Comparison of ENCODE assay signal across 34 cellular contexts in the genomic region with DNA sequence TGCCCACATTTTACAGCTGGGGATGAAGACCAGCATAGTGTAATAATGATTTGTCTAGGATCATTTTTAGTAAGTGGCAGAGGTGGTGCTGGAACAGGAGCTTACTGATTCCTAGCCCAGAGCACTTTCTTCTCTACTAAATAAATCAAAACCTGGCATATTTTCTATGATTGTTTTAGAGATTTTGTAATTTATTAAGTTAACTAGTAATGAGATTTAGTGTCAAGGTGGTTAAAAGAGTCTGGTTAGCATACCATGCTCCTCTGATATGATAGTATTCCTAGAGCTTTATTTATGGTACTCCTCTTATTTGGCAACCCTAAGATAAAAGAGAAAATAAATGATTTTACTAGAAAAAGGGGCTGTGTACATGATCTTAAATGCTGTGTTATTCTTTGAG.
DNase-seq lines count a peak whose midpoint lies in the region; ATAC-seq and TF ChIP-seq lines count a peak whose summit lies in the region.
"Had no signal": no experiment of that assay in that cellular context is flagged by ENCODE, and none has a peak within 500 bp of the region (broad histone marks: within the 10 kb centered on the region; RNA-seq: fewer than 3 reads in every experiment).

No MANE protein-coding gene starts in this region.

- peaks cover 21% of the 10 kb centered on the region for H3K4me1 Mint-ChIP-seq in glutamatergic neuron (ENCODE audit: low read depth, unreplicated experiment)
- H3K4me1 Mint-ChIP-seq: B cell; CD14-positive monocyte; CD4-positive, alpha-beta memory T cell; CD4-positive, CD25-positive, alpha-beta regulatory T cell; CD8-positive, alpha-beta memory T cell had no signal

- no peak overlapping the region for H3K4me3 Mint-ChIP-seq in glutamatergic neuron (ENCODE audit: unreplicated experiment)
- H3K4me3 Mint-ChIP-seq: B cell; CD14-positive monocyte; CD4-positive, alpha-beta memory T cell; CD4-positive, alpha-beta T cell; CD4-positive, CD25-positive, alpha-beta regulatory T cell; CD8-positive, alpha-beta memory T cell; CD8-positive, alpha-beta T cell had no signal

- H3K9ac ChIP-seq in SK-N-SH (no peak overlapping the region), BLaER1 (no peak overlapping the region)
- H3K9ac ChIP-seq: BLaER1 treated with 17β-estradiol and CSF1 and Interleukin-3, amounts not matched to agents 10 nM and 100 nM had no signal

- no peak for TF ChIP-seq RAD21 in SK-N-SH (IDR thresholded peaks at IDR 0.05; ENCODE audit: low read length)

- no peak for ATAC-seq in SK-N-SH treated with all-trans-retinoic acid at 6 μM for 48 hours
- ATAC-seq: A549; CD8-positive, alpha-beta T cell had no signal

- peaks cover 2% of the 10 kb centered on the region for H3K27me3 Mint-ChIP-seq in glutamatergic neuron (ENCODE audit: unreplicated experiment)
- H3K27me3 Mint-ChIP-seq: B cell; CD4-positive, alpha-beta memory T cell; CD4-positive, alpha-beta T cell; CD8-positive, alpha-beta memory T cell had no signal

- no peak overlapping the region for H3K4me3 ChIP-seq in SK-N-SH (ENCODE audit: low read depth in 2 of 2, low read length in 1 of 2)
- no peak overlapping the region for H3K4me3 ChIP-seq in BLaER1
- H3K4me3 ChIP-seq: A549; BLaER1 treated with 17β-estradiol and CSF1 and Interleukin-3, amounts not matched to agents 10 nM and 100 nM had no signal

- POLR2A ChIA-PET in SK-N-SH (lab: Yijun Ruan, JAX), result interaction anchor here (1.0 to 3.1 kb wide), 13 partner anchors 9 to 1023 kb away, joined by 3 to 31 read pairs (median 10); partner anchors contain the start of gene ISL1

- TF ChIP-seq CTCF in SK-N-SH (IDR thresholded peaks at IDR 0.05) (no peak), glutamatergic neuron (IDR thresholded peaks at IDR 0.05; ENCODE audit: partially characterized antibody, unreplicated experiment) (no peak)

- H3K9me3 ChIP-seq in SK-N-SH (no peaks in the 10 kb centered on the region), BLaER1 (no peaks in the 10 kb centered on the region)
- H3K9me3 ChIP-seq: A549; BE2C; BLaER1 treated with 17β-estradiol and CSF1 and Interleukin-3, amounts not matched to agents 10 nM and 100 nM; Caco-2 had no signal

- CTCF ChIA-PET in SK-N-SH (lab: Yijun Ruan, JAX), result interaction anchor here (0.7 to 4.0 kb wide), 16 partner anchors 12 to 1024 kb away, joined by 3 to 18 read pairs (median 5); no protein-coding TSS in a partner anchor

- H3K9me3 Mint-ChIP-seq in glutamatergic neuron (ENCODE audit: unreplicated experiment), result peaks cover 7% of the 10 kb centered on the region
- H3K9me3 Mint-ChIP-seq: CD4-positive, alpha-beta T cell; CD8-positive, alpha-beta T cell had no signal

- no peaks in the 10 kb centered on the region for H3K79me2 ChIP-seq in SK-N-SH (ENCODE audit: insufficient read depth)

- TF ChIP-seq EP300 in SK-N-SH (IDR thresholded peaks at IDR 0.05; ENCODE audit: borderline replicate concordance in 1 of 2, low read depth in 1 of 2, low read length in 1 of 2), result peak in 1 of 2 experiments; percentile 44; a peak in 1 of 4 replicates

- H3K4me1 ChIP-seq in SK-N-SH (ENCODE audit: control insufficient read depth in 1 of 2, insufficient read depth in 2 of 2, low read depth in 1 of 2, low read length in 1 of 2), result peaks cover 0 to 50% of the 10 kb centered on the region in 2 experiments; a peak in 2 of 4 replicates
- H3K4me1 ChIP-seq in BLaER1, result peaks cover 11% of the 10 kb centered on the region
- H3K4me1 ChIP-seq: A549, Caco-2 had no signal

- H3F3A ChIP-seq in SK-N-SH (replicated peaks; ENCODE audit: insufficient read depth), result no peaks in the 10 kb centered on the region

- H3K36me3 Mint-ChIP-seq in glutamatergic neuron (ENCODE audit: unreplicated experiment), result no peaks in the 10 kb centered on the region
- H3K36me3 Mint-ChIP-seq: CD14-positive monocyte; CD4-positive, alpha-beta memory T cell; CD4-positive, CD25-positive, alpha-beta regulatory T cell; CD8-positive, alpha-beta memory T cell; CD8-positive, alpha-beta T cell had no signal

- peak overlapping the region; percentile 86 for H3K27ac Mint-ChIP-seq in glutamatergic neuron (ENCODE audit: unreplicated experiment)
- H3K27ac Mint-ChIP-seq: B cell; CD4-positive, alpha-beta memory T cell; CD4-positive, alpha-beta T cell; CD4-positive, CD25-positive, alpha-beta regulatory T cell; CD8-positive, alpha-beta memory T cell; CD8-positive, alpha-beta T cell had no signal

- H3K4me2 ChIP-seq in SK-N-SH (no peak overlapping the region), BLaER1 (peak overlapping the region; percentile 57)
- H3K4me2 ChIP-seq: A549 had no signal

- H3K27me3 ChIP-seq in SK-N-SH (ENCODE audit: insufficient read depth) (no peaks in the 10 kb centered on the region), BLaER1 (no peaks in the 10 kb centered on the region)
- H3K27me3 ChIP-seq: BE2C; BLaER1 treated with 17β-estradiol and CSF1 and Interleukin-3, amounts not matched to agents 10 nM and 100 nM had no signal

- H2AFZ ChIP-seq in SK-N-SH (ENCODE audit: low read depth), result no peak overlapping the region

- H4K20me1 ChIP-seq in SK-N-SH (ENCODE audit: insufficient read depth), result no peaks in the 10 kb centered on the region
- H4K20me1 ChIP-seq in BLaER1, result no peaks in the 10 kb centered on the region
- H4K20me1 ChIP-seq: BLaER1 treated with 17β-estradiol and CSF1 and Interleukin-3, amounts not matched to agents 10 nM and 100 nM had no signal

- peak overlapping the region in 1 of 2 experiments; percentile 100; a peak in 2 of 4 replicates for H3K27ac ChIP-seq in SK-N-SH (ENCODE audit: low read depth in 2 of 2, low read length in 1 of 2)
- H3K27ac ChIP-seq in BLaER1, result no peak overlapping the region
- H3K27ac ChIP-seq: 22Rv1; A549; BLaER1 treated with 17β-estradiol and CSF1 and Interleukin-3, amounts not matched to agents 10 nM and 100 nM; C4-2B had no signal

- no peaks in the 10 kb centered on the region for H3K9me2 ChIP-seq in SK-N-SH

- H3K36me3 ChIP-seq in SK-N-SH (replicated peaks in 1 of 2; ENCODE audit: control insufficient read depth in 1 of 2, insufficient read depth in 2 of 2, low read length in 1 of 2) (no peaks in the 10 kb centered on the region), BLaER1 (no peaks in the 10 kb centered on the region)
- H3K36me3 ChIP-seq: BE2C; BLaER1 treated with 17β-estradiol and CSF1 and Interleukin-3, amounts not matched to agents 10 nM and 100 nM had no signal

- DNase-seq in SK-N-SH (no peak), SK-N-DZ (ENCODE audit: low spot score) (peak; percentile 21), glutamatergic neuron (no peak), dermis blood vessel endothelial cell (no peak), NCI-H524 (lab: John Stamatoyannopoulos, UW) (no peak)
- no peak for DNase-seq in stimulated activated CD4-positive, alpha-beta T cell treated with anti-CD3 and anti-CD28 coated beads, Interleukin-2, amount 100 ng/mL, for 48 hours
- DNase-seq: 8988T; ACHN; AML-193; C1 segment of cervical spinal cord; Caco-2; Calu3; CD4-positive, alpha-beta memory T cell; CD4-positive, alpha-beta T cell; CD4-positive, CD25-positive, alpha-beta regulatory T cell; CD8-positive, alpha-beta memory T cell; CD8-positive, alpha-beta T cell; COR-L47; DMS 273 treated with DMSO at 0.1 percent for 48 hours; DMS153; DMS53; DMS79; DMS79 treated with DMSO at 0.1 percent for 48 hours; DND-41; EL had no signal

TF ChIP-seq in SK-N-SH treated with all-trans-retinoic acid at 6 μM for 48 hours, 23 proteins besides CTCF, POLR2A, EP300 and RAD21 (continues in another document):
- TF ChIP-seq CSRNP3 (CRISPR knock-in tag; IDR thresholded peaks at IDR 0.05), result no peak

TF ChIP-seq in SK-N-SH, 30 proteins besides CTCF, POLR2A, EP300 and RAD21 (continues in another document):
- TF ChIP-seq POLR2AphosphoS5 (IDR thresholded peaks at IDR 0.05; ENCODE audit: low read depth, low read length), result no peak
- no peak for TF ChIP-seq EZH2phosphoT487 (IDR thresholded peaks at IDR 0.05; ENCODE audit: borderline replicate concordance, low read depth)
- no peak for TF ChIP-seq MEF2A (IDR thresholded peaks at IDR 0.05; ENCODE audit: borderline replicate concordance, low read depth)
- TF ChIP-seq MXI1 (IDR thresholded peaks at IDR 0.05; ENCODE audit: low read depth, low read length), result no peak
- no peak for TF ChIP-seq RFX5 (IDR thresholded peaks at IDR 0.05; ENCODE audit: low read length)
- no peak for TF ChIP-seq FOXM1 (IDR thresholded peaks at IDR 0.05; ENCODE audit: low read depth)
- TF ChIP-seq RCOR1 (IDR thresholded peaks at IDR 0.05; ENCODE audit: low read length), result no peak
- no peak for TF ChIP-seq MAX (IDR thresholded peaks at IDR 0.05; ENCODE audit: low read depth)
- TF ChIP-seq CHD2 (IDR thresholded peaks at IDR 0.05; ENCODE audit: low read length, partially characterized antibody), result no peak
- TF ChIP-seq USF1 (IDR thresholded peaks at IDR 0.05; ENCODE audit: borderline replicate concordance, low read depth), result no peak
- TF ChIP-seq ELF1 (IDR thresholded peaks at IDR 0.05), result no peak
- TF ChIP-seq, protein P1, sequence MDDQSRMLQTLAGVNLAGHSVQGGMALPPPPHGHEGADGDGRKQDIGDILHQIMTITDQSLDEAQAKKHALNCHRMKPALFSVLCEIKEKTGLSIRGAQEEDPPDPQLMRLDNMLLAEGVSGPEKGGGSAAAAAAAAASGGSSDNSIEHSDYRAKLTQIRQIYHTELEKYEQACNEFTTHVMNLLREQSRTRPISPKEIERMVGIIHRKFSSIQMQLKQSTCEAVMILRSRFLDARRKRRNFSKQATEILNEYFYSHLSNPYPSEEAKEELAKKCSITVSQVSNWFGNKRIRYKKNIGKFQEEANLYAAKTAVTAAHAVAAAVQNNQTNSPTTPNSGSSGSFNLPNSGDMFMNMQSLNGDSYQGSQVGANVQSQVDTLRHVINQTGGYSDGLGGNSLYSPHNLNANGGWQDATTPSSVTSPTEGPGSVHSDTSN (IDR thresholded peaks at IDR 0.05), result no peak
